24 cellular contexts compared by ENCODE assay signal in genomic region chr2:112921982-112922381, GRCh38. TPM values are rescaled to one million over a fixed set of nuclear protein-coding genes. Genes with fewer than 3 reads are reported as not detected.
DNase-seq lines count a peak whose midpoint lies in the region; ATAC-seq, FAIRE-seq and TF ChIP-seq lines count a peak whose summit lies in the region.
"Had no signal": no experiment of that assay in that cellular context is flagged by ENCODE, and none has a peak within 500 bp of the region (broad histone marks: within the 10 kb centered on the region; RNA-seq: fewer than 3 reads in every experiment).

No MANE protein-coding gene starts in this region.

- TF ChIP-seq EP300 in HepG2 (IDR thresholded peaks at IDR 0.05; ENCODE audit: low read depth in 2 of 2, low read length in 2 of 2) (no peak), HepG2 (CRISPR knock-in tag; IDR thresholded peaks at IDR 0.05; ENCODE audit: borderline replicate concordance) (no peak), transverse colon (IDR thresholded peaks at IDR 0.05; ENCODE audit: low read depth) (no peak)

- no peak overlapping the region for H3K4me3 ChIP-seq in liver (ENCODE audit: low read depth in 1 of 3, low read length in 3 of 3)
- no peak overlapping the region for H3K4me3 ChIP-seq in HepG2 (replicated peaks in 1 of 3; ENCODE audit: insufficient read depth in 1 of 3, low read depth in 2 of 3, low read length in 3 of 3)
- no peak overlapping the region for H3K4me3 ChIP-seq in hepatocyte
- H3K4me3 ChIP-seq in right lobe of liver = no peak overlapping the region
- H3K4me3 ChIP-seq in transverse colon = no peak overlapping the region
- H3K4me3 ChIP-seq in adrenal gland = no peak overlapping the region
- no peak overlapping the region for H3K4me3 ChIP-seq in brain microvascular endothelial cell (ENCODE audit: low read depth, low read length)
- H3K4me3 ChIP-seq: BLaER1, GM23338 had no signal

- in situ Hi-C loops in HepG2 (cut with HindIII; ENCODE audit: extremely low pct_ligation_motif_present, low pct_unique_long_range_greater_than_20kb) (no loop called here), transverse colon (cut with MboI; ENCODE audit: low pct_ligation_motif_present in 1 of 4, low pct_unique_long_range_greater_than_20kb in 1 of 4, low sequenced_read_pairs in 3 of 4) (no loop called here), brain microvascular endothelial cell (cut with HindIII; ENCODE audit: low pct_ligation_motif_present, low sequenced_read_pairs) (no loop called here)

- no peak for FAIRE-seq in HepG2 (lab: Jason Lieb, UNC)
- FAIRE-seq: GM12892, H54 had no signal

- H3K9me2 ChIP-seq in hepatocyte (replicated peaks; ENCODE audit: insufficient read depth) = no peaks in the 10 kb centered on the region

- ATAC-seq in HepG2 (no peak), right lobe of liver (peak; percentile 73 to 88 (median 73)), esophagus mucosa (no peak)
- ATAC-seq: GM23338 had no signal

- TF ChIP-seq CTCF in liver (IDR thresholded peaks at IDR 0.05; ENCODE audit: low read depth, low read length, missing input control) (no peak), HepG2 (CRISPR knock-in tag; IDR thresholded peaks at IDR 0.05) (no peak), hepatocyte (IDR thresholded peaks at IDR 0.05; ENCODE audit: poor library complexity) (no peak), right lobe of liver (IDR thresholded peaks at IDR 0.05) (no peak), transverse colon (IDR thresholded peaks at IDR 0.05) (no peak), adrenal gland (IDR thresholded peaks at IDR 0.05) (no peak), brain microvascular endothelial cell (IDR thresholded peaks at IDR 0.05; ENCODE audit: low read depth, low read length, missing control alignments) (no peak)

- H3K4me1 ChIP-seq in liver (ENCODE audit: control insufficient read depth in 4 of 4, insufficient read depth in 4 of 4, low read length in 3 of 4) = no peaks in the 10 kb centered on the region
- peaks cover 11% of the 10 kb centered on the region for H3K4me1 ChIP-seq in HepG2 (ENCODE audit: insufficient read depth, low read length)
- H3K4me1 ChIP-seq in hepatocyte (ENCODE audit: insufficient read depth) = peaks cover 13% of the 10 kb centered on the region
- peaks cover 0 to 7% (median 4%) of the 10 kb centered on the region in 4 donors for H3K4me1 ChIP-seq in right lobe of liver
- peaks cover 0 to 30% (median 17%) of the 10 kb centered on the region in 4 donors for H3K4me1 ChIP-seq in transverse colon
- H3K4me1 ChIP-seq in adrenal gland (replicated peaks in 1 of 2) = no peaks in the 10 kb centered on the region

- TF ChIP-seq POLR2A in HepG2 (IDR thresholded peaks at IDR 0.05; ENCODE audit: insufficient read depth in 1 of 2, low read depth in 2 of 2, low read length in 2 of 2) (no peak), right lobe of liver (IDR thresholded peaks at IDR 0.05) (no peak), transverse colon (IDR thresholded peaks at IDR 0.05) (no peak), adrenal gland (IDR thresholded peaks at IDR 0.05) (no peak)

- CTCF ChIA-PET in HepG2 (lab: Yijun Ruan, JAX; ENCODE audit: low intra/inter-chr PET ratio, low total read pairs) = no interaction called here

- no peaks in the 10 kb centered on the region for H3K79me2 ChIP-seq in HepG2 (ENCODE audit: insufficient read depth, low read length)
- no peaks in the 10 kb centered on the region for H3K79me2 ChIP-seq in hepatocyte

- H2AFZ ChIP-seq in HepG2 (ENCODE audit: low read length) (no peak overlapping the region), hepatocyte (no peak overlapping the region)
- H2AFZ ChIP-seq: GM23338 had no signal

- no TSS peak for BruUV-seq in HepG2 (replicated peaks; lab: Mats Ljungman, UMichigan)

- H3K9ac ChIP-seq in liver (ENCODE audit: low read depth in 1 of 2, low read length in 2 of 2) (no peak overlapping the region), HepG2 (ENCODE audit: insufficient read depth, low read depth, low read length) (no peak overlapping the region)
- H3K9ac ChIP-seq: BLaER1 had no signal

- H4K20me1 ChIP-seq in HepG2 (ENCODE audit: insufficient read depth, low read length) (no peaks in the 10 kb centered on the region), hepatocyte (ENCODE audit: insufficient read depth, poor library complexity, severe bottlenecking) (no peaks in the 10 kb centered on the region)
- H4K20me1 ChIP-seq: BLaER1 had no signal

- TF ChIP-seq RAD21 in liver (IDR thresholded peaks at IDR 0.05) = no peak
- no peak for TF ChIP-seq RAD21 in HepG2 (CRISPR knock-in tag; IDR thresholded peaks at IDR 0.05)

- intact Hi-C loops in HepG2 (cut with micrococcal nuclease; ENCODE audit: unreplicated experiment) = no loop called here
- intact Hi-C loops in right lobe of liver (cut with DNase I) = no loop called here
- intact Hi-C loops in transverse colon (cut with DNase I; ENCODE audit: low total_unique reads) = no loop called here
- intact Hi-C loops in adrenal gland (cut with DNase I) = no loop called here

- H3K27me3 ChIP-seq in liver (ENCODE audit: control insufficient read depth in 4 of 4, insufficient read depth in 4 of 4, low read length in 3 of 4) (no peaks in the 10 kb centered on the region), HepG2 (ENCODE audit: control insufficient read depth in 1 of 2, insufficient read depth in 2 of 2, low read length in 2 of 2) (peaks cover 0 to 16% of the 10 kb centered on the region in 2 experiments; a peak in 3 of 5 replicates), hepatocyte (no peaks in the 10 kb centered on the region), right lobe of liver (no peaks in the 10 kb centered on the region), transverse colon (no peaks in the 10 kb centered on the region), adrenal gland (no peaks in the 10 kb centered on the region), brain microvascular endothelial cell (replicated peaks) (no peaks in the 10 kb centered on the region)
- H3K27me3 ChIP-seq: BLaER1 had no signal

- H3K9me3 ChIP-seq in liver (ENCODE audit: control insufficient read depth in 4 of 4, low read length in 3 of 4) (no peaks in the 10 kb centered on the region), HepG2 (ENCODE audit: low read length) (0 out of 2 replicates have a peak, but pooled peaks cover 7% of the 10 kb centered on the region), hepatocyte (ENCODE audit: low read depth) (no peaks in the 10 kb centered on the region), right lobe of liver (no peaks in the 10 kb centered on the region), transverse colon (no peaks in the 10 kb centered on the region), adrenal gland (replicated peaks in 1 of 3) (no peaks in the 10 kb centered on the region)

- H3K4me2 ChIP-seq in HepG2 (ENCODE audit: low read depth, low read length) (no peak overlapping the region), hepatocyte (no peak overlapping the region)
- H3K4me2 ChIP-seq: BLaER1, GM23338 had no signal

- POLR2A ChIA-PET in HepG2 (lab: Yijun Ruan, JAX) = no interaction called here

- H3K27ac ChIP-seq in liver (ENCODE audit: low read depth in 1 of 2, low read length in 2 of 2) (no peak overlapping the region), HepG2 (ENCODE audit: extremely low read length, insufficient read depth, low read length) (no peak overlapping the region), hepatocyte (peak overlapping the region; percentile 12), right lobe of liver (no peak overlapping the region), transverse colon (peak overlapping the region in 3 of 4 donors; percentile 13 to 52 (median 15)), adrenal gland (no peak overlapping the region), brain microvascular endothelial cell (no peak overlapping the region)
- H3K27ac ChIP-seq: BLaER1, HL-60 had no signal

- 47% methylated on average over 1 of the region's 1 CpG for WGBS in liver
- 7% methylated on average over 1 of the region's 1 CpG for WGBS in HepG2 (ENCODE audit: low lambda C conversion rate)
- WGBS in hepatocyte (ENCODE audit: low lambda C conversion rate, missing lambda C conversion rate) = 63% methylated on average over 1 of the region's 1 CpG
- WGBS in right lobe of liver (ENCODE audit: insufficient coverage, low coverage, low lambda C conversion rate, missing lambda C conversion rate) = 56% methylated on average over 1 of the region's 1 CpG
- WGBS in transverse colon (ENCODE audit: low coverage in 1 of 2), 2 donors = 43 to 57% methylated on average over 1 of the region's 1 CpG
- 86 to 94% (median 91%) methylated on average over 1 of the region's 1 CpG for WGBS in adrenal gland, 4 donors

- DNase-seq in HepG2 (ENCODE audit: low spot score) (no peak), hepatocyte (ENCODE audit: low spot score) (no peak), right lobe of liver (no peak), transverse colon (peak; percentile 15), adrenal gland (no peak), brain microvascular endothelial cell (no peak)
- DNase-seq: 8988T; CD4-positive, alpha-beta memory T cell; DMS153; DMS79; GDM1; HCEC 1CT had no signal

- H3K36me3 ChIP-seq in liver (ENCODE audit: control insufficient read depth in 4 of 4, insufficient read depth in 3 of 4, low read depth in 1 of 4, low read length in 3 of 4) (no peaks in the 10 kb centered on the region), HepG2 (replicated peaks in 1 of 2; ENCODE audit: control insufficient read depth in 1 of 2, insufficient read depth in 2 of 2, low read length in 2 of 2) (no peaks in the 10 kb centered on the region), hepatocyte (replicated peaks; ENCODE audit: insufficient read depth, low read depth) (no peaks in the 10 kb centered on the region), right lobe of liver (no peaks in the 10 kb centered on the region), transverse colon (no peaks in the 10 kb centered on the region), adrenal gland (replicated peaks in 1 of 2) (no peaks in the 10 kb centered on the region), brain microvascular endothelial cell (replicated peaks) (no peaks in the 10 kb centered on the region)
- H3K36me3 ChIP-seq: BLaER1 had no signal

RNA-seq across cellular contexts. Expression of gene IL37, which starts 11.0 kb away (rescaled TPM):
- total RNA-seq in liver (not detected), HepG2 (2016; rRNA removed; fragmentation: Illumina TruSeq; extraction: Trizol) (not detected in 2 replicates), hepatocyte (not detected in 2 replicates), right lobe of liver (not detected), transverse colon (1 to 10 TPM in 2 of 4 donors, not detected in 2; 1.1 to 2.6 TPM), adrenal gland (not detected), esophagus mucosa (not detected)
- polyA plus RNA-seq in liver (not detected), HepG2 (2011; rRNA removed) (0.16 TPM in 1 of 2 replicates, not detected in the other), hepatocyte (not detected in 2 replicates), adrenal gland (not detected)
- total RNA-seq in HepG2 (2016; cell fraction: cytosol; rRNA removed; fragmentation: Illumina TruSeq; extraction: Trizol; ENCODE audit: low read depth) = not detected in 2 replicates
- total RNA-seq in HepG2 (2016; cell fraction: insoluble cytoplasmic fraction; rRNA removed; fragmentation: Illumina TruSeq; extraction: Trizol) = not detected in 2 replicates
- not detected in 2 replicates for total RNA-seq in HepG2 (2016; cell fraction: membrane; rRNA removed; fragmentation: Illumina TruSeq; extraction: Trizol)
- total RNA-seq in HepG2 (2016; cell fraction: nucleus; rRNA removed; fragmentation: Illumina TruSeq; extraction: Trizol) = not detected in 2 replicates
- polyA plus RNA-seq in HepG2 (2011; cell fraction: cytosol; rRNA removed) = not detected in 2 replicates
- polyA plus RNA-seq in HepG2 (2011; cell fraction: nucleus; rRNA removed) = 0.54 and 0.80 TPM in 2 replicates
- not detected in 2 replicates for polyA plus RNA-seq in HepG2 (2012)
- not detected in 2 replicates for polyA plus RNA-seq in HepG2 (2016; cell fraction: cytosol; fragmentation: Illumina TruSeq; extraction: Trizol; ENCODE audit: low read depth)
- not detected in 2 replicates for polyA plus RNA-seq in HepG2 (2016; cell fraction: insoluble cytoplasmic fraction; fragmentation: Illumina TruSeq; extraction: Trizol; ENCODE audit: low read depth)
- not detected in 2 replicates for polyA plus RNA-seq in HepG2 (2016; cell fraction: membrane; fragmentation: Illumina TruSeq; extraction: Trizol; ENCODE audit: low read depth)
- polyA plus RNA-seq in HepG2 (2016; cell fraction: nucleus; fragmentation: Illumina TruSeq; extraction: Trizol; ENCODE audit: insufficient read depth, low read depth) = 0.70 and 1.7 TPM in 2 replicates
- not detected in 2 replicates for polyA minus RNA-seq in HepG2 (2011; rRNA and poly(A)+ RNA removed; ENCODE audit: low replicate concordance)
- not detected in 2 replicates for polyA minus RNA-seq in HepG2 (2011; cell fraction: cytosol; rRNA and poly(A)+ RNA removed)
- polyA minus RNA-seq in HepG2 (2011; cell fraction: nucleus; rRNA and poly(A)+ RNA removed) = not detected in 2 replicates
- total RNA-seq: A673; CD4-positive, alpha-beta memory T cell; Daoy; GM23338; HT1080 had no signal
- polyA plus RNA-seq: AG04450; CD14-positive monocyte; CD4-positive, alpha-beta memory T cell; GM23338 had no signal

RNA-seq across cellular contexts. Expression of gene IL36G, which starts 55.8 kb away (rescaled TPM):
- not detected for total RNA-seq in liver
- polyA plus RNA-seq in liver = not detected
- not detected in 2 replicates for total RNA-seq in HepG2 (2016; rRNA removed; fragmentation: Illumina TruSeq; extraction: Trizol)
- not detected in 2 replicates for total RNA-seq in HepG2 (2016; cell fraction: cytosol; rRNA removed; fragmentation: Illumina TruSeq; extraction: Trizol; ENCODE audit: low read depth)
- not detected in 2 replicates for total RNA-seq in HepG2 (2016; cell fraction: insoluble cytoplasmic fraction; rRNA removed; fragmentation: Illumina TruSeq; extraction: Trizol)
- not detected in 2 replicates for total RNA-seq in HepG2 (2016; cell fraction: membrane; rRNA removed; fragmentation: Illumina TruSeq; extraction: Trizol)
- total RNA-seq in HepG2 (2016; cell fraction: nucleus; rRNA removed; fragmentation: Illumina TruSeq; extraction: Trizol) = not detected in 2 replicates
- 0.14 TPM in 1 of 2 replicates, not detected in the other for polyA plus RNA-seq in HepG2 (2011; rRNA removed)
- not detected in 2 replicates for polyA plus RNA-seq in HepG2 (2011; cell fraction: cytosol; rRNA removed)
- 0.50 and 0.59 TPM in 2 replicates for polyA plus RNA-seq in HepG2 (2011; cell fraction: nucleus; rRNA removed)
- 0.15 TPM in 1 of 2 replicates, not detected in the other for polyA plus RNA-seq in HepG2 (2012)
- polyA plus RNA-seq in HepG2 (2016; cell fraction: cytosol; fragmentation: Illumina TruSeq; extraction: Trizol; ENCODE audit: low read depth) = not detected in 2 replicates
- polyA plus RNA-seq in HepG2 (2016; cell fraction: insoluble cytoplasmic fraction; fragmentation: Illumina TruSeq; extraction: Trizol; ENCODE audit: low read depth) = not detected in 2 replicates
- polyA plus RNA-seq in HepG2 (2016; cell fraction: membrane; fragmentation: Illumina TruSeq; extraction: Trizol; ENCODE audit: low read depth) = not detected in 2 replicates
- polyA plus RNA-seq in HepG2 (2016; cell fraction: nucleus; fragmentation: Illumina TruSeq; extraction: Trizol; ENCODE audit: insufficient read depth, low read depth) = not detected in 2 replicates
- not detected in 2 replicates for polyA minus RNA-seq in HepG2 (2011; rRNA and poly(A)+ RNA removed; ENCODE audit: low replicate concordance)
- not detected in 2 replicates for polyA minus RNA-seq in HepG2 (2011; cell fraction: cytosol; rRNA and poly(A)+ RNA removed)
- polyA minus RNA-seq in HepG2 (2011; cell fraction: nucleus; rRNA and poly(A)+ RNA removed) = not detected in 2 replicates
- total RNA-seq in hepatocyte = 0.20 TPM in 1 of 2 replicates, not detected in the other
- 1.0 TPM in 1 of 2 replicates, not detected in the other for polyA plus RNA-seq in hepatocyte
- total RNA-seq in right lobe of liver = not detected
- 1 to 10 TPM in 1 of 4 donors, not detected in 3; 2.8 TPM for total RNA-seq in transverse colon
- total RNA-seq in adrenal gland = not detected
- not detected for polyA plus RNA-seq in adrenal gland
- 27.4 TPM for total RNA-seq in esophagus mucosa
- total RNA-seq: A673; CD4-positive, alpha-beta memory T cell; GM23338; HT1080 had no signal
- polyA plus RNA-seq: AG04450; CD14-positive monocyte; CD4-positive, alpha-beta memory T cell; GM23338 had no signal

Comparison
In these comparisons a context has a peak if more than half of its experiments do, and no peak if none do; other contexts are left out.
1. ATAC-seq: peak in right lobe of liver (4 of 4); none in HepG2 (single experiment) and esophagus mucosa (single experiment).
2. H3K27ac ChIP-seq: peak in hepatocyte (single experiment) and transverse colon (3 of 4); none in liver (0 of 2), HepG2 (single experiment), right lobe of liver (0 of 3), adrenal gland (0 of 5) and brain microvascular endothelial cell (single experiment).